14 cellular contexts compared by ENCODE assay signal in the genomic region with DNA sequence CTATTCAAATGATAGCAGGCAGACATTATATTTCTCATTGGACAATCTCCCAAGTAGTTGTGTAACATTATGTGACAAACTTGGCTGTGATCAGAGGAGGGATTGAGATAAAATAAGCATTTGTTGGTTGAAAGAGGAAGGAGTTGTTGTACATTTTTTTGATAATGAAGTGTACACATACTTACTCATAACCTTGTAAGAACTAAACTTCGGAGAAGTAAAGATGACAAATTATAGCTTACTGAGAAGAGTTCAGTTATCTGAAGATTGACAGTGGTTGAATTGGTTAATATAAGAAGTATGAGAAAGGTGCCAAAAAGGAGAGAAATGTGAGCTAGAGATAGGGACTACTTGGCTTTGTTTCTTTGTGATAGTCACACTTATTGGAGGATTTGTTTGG. TPM values are rescaled to one million over a fixed set of nuclear protein-coding genes. Genes with fewer than 3 reads are reported as not detected.
A peak's percentile ranks its signal among the peaks of the same experiment; 100 is the strongest.
DNase-seq lines count a peak whose midpoint lies in the region; ATAC-seq, FAIRE-seq and TF ChIP-seq lines count a peak whose summit lies in the region.
"Had no signal": no experiment of that assay in that cellular context is flagged by ENCODE, and none has a peak within 500 bp of the region (broad histone marks: within the 10 kb centered on the region; RNA-seq: fewer than 3 reads in every experiment).

No MANE protein-coding gene starts in this region.

- H3K27ac Mint-ChIP-seq in CD4-positive, alpha-beta memory T cell, result peak overlapping the region in 2 of 7 donors; percentile 3 to 32
- no peak overlapping the region for H3K27ac Mint-ChIP-seq in astrocyte (ENCODE audit: unreplicated experiment)
- H3K27ac Mint-ChIP-seq in memory B cell, result peak overlapping the region; percentile 42
- H3K27ac Mint-ChIP-seq: nephron had no signal

- no peaks in the 10 kb centered on the region for H3K9me3 ChIP-seq in CD4-positive, alpha-beta memory T cell (ENCODE audit: control insufficient read depth in 1 of 2, low read length in 2 of 2)
- H3K9me3 ChIP-seq in Loucy (ENCODE audit: insufficient read depth, low read depth, low read length), result no peaks in the 10 kb centered on the region
- no peaks in the 10 kb centered on the region for H3K9me3 ChIP-seq in astrocyte (ENCODE audit: insufficient read depth, low read depth, low read length)
- no peaks in the 10 kb centered on the region for H3K9me3 ChIP-seq in Peyer's patch
- H3K9me3 ChIP-seq in osteoblast (ENCODE audit: low read depth, low read length), result no peaks in the 10 kb centered on the region
- H3K9me3 ChIP-seq: testis had no signal

- H3K79me2 ChIP-seq in Loucy (ENCODE audit: insufficient read depth, low read length) (peaks cover 100% of the 10 kb centered on the region), astrocyte (ENCODE audit: insufficient read depth, low read length) (peaks cover 100% of the 10 kb centered on the region), osteoblast (ENCODE audit: insufficient read depth, low read length) (peaks cover 93% of the 10 kb centered on the region)

- H3K4me1 ChIP-seq in CD4-positive, alpha-beta memory T cell (ENCODE audit: insufficient read depth, low read length), result peaks cover 91% of the 10 kb centered on the region
- peaks cover 90% of the 10 kb centered on the region for H3K4me1 ChIP-seq in Loucy (ENCODE audit: insufficient read depth, low read length, poor library complexity, severe bottlenecking)
- H3K4me1 ChIP-seq in astrocyte (ENCODE audit: insufficient read depth, low read length), result no peaks in the 10 kb centered on the region
- H3K4me1 ChIP-seq in Peyer's patch, result no peaks in the 10 kb centered on the region
- peaks cover 6% of the 10 kb centered on the region for H3K4me1 ChIP-seq in osteoblast (ENCODE audit: insufficient read depth, low read length)
- H3K4me1 ChIP-seq: testis had no signal

- H3K27ac ChIP-seq in CD4-positive, alpha-beta memory T cell (ENCODE audit: low read depth, low read length), result no peak overlapping the region
- H3K27ac ChIP-seq in astrocyte (ENCODE audit: low read depth, low read length) (no peak overlapping the region), Peyer's patch (no peak overlapping the region), osteoblast (ENCODE audit: low read depth, low read length) (no peak overlapping the region)
- H3K27ac ChIP-seq: testis had no signal

- H3K9me2 ChIP-seq in Loucy (replicated peaks; ENCODE audit: low read depth, low read length), result no peaks in the 10 kb centered on the region

- H3K4me2 ChIP-seq in Loucy (ENCODE audit: low read depth, low read length, poor library complexity, severe bottlenecking) (peak overlapping the region; percentile 95), astrocyte (ENCODE audit: low read length) (peak overlapping the region; percentile 14), osteoblast (ENCODE audit: insufficient read depth, low read length) (no peak overlapping the region)

- no peak for TF ChIP-seq POLR2A in Peyer's patch (IDR thresholded peaks at IDR 0.05)

- peak overlapping the region in 7 of 8 donors; percentile 5 to 77 (median 49) for H3K4me3 Mint-ChIP-seq in CD4-positive, alpha-beta memory T cell
- no peak overlapping the region for H3K4me3 Mint-ChIP-seq in astrocyte (ENCODE audit: unreplicated experiment)
- H3K4me3 Mint-ChIP-seq in memory B cell, result no peak overlapping the region
- H3K4me3 Mint-ChIP-seq: nephron had no signal

- H2AFZ ChIP-seq in Loucy (ENCODE audit: low read length) (no peak overlapping the region), astrocyte (ENCODE audit: low read depth, low read length) (no peak overlapping the region), osteoblast (ENCODE audit: low read length) (no peak overlapping the region)

- POLR2A ChIA-PET in CD4-positive, alpha-beta memory T cell (lab: Charles Lee; ENCODE audit: partially characterized antibody), result interaction anchor here (1.0 to 1.3 kb wide), 3 partner anchors 14 to 34 kb away, joined by 3 read pairs; partner anchors contain the start of gene STT3B

- CTCF ChIA-PET in CD4-positive, alpha-beta memory T cell (lab: Charles Lee; ENCODE audit: partially characterized antibody), result interaction anchor here (2.2 kb wide), 1 partner anchor 102 kb away, joined by 9 read pairs; no protein-coding TSS in a partner anchor

- intact Hi-C loops in CD4-positive, alpha-beta memory T cell (cut with micrococcal nuclease), result no loop called here

- H4K20me1 ChIP-seq in Loucy (ENCODE audit: insufficient read depth, low read length, poor library complexity, severe bottlenecking) (peaks cover 100% of the 10 kb centered on the region), astrocyte (ENCODE audit: insufficient read depth, low read length) (peaks cover 89% of the 10 kb centered on the region), osteoblast (ENCODE audit: insufficient read depth, low read length) (peaks cover 75% of the 10 kb centered on the region)

- H3K36me3 ChIP-seq in CD4-positive, alpha-beta memory T cell (ENCODE audit: insufficient read depth, low read length), result no peaks in the 10 kb centered on the region
- H3K36me3 ChIP-seq in Loucy (ENCODE audit: insufficient read depth, low read length), result peaks cover 68% of the 10 kb centered on the region
- no peaks in the 10 kb centered on the region for H3K36me3 ChIP-seq in astrocyte (ENCODE audit: insufficient read depth, low read length)
- H3K36me3 ChIP-seq in Peyer's patch, result no peaks in the 10 kb centered on the region
- H3K36me3 ChIP-seq in osteoblast (ENCODE audit: insufficient read depth, low read length), result no peaks in the 10 kb centered on the region
- H3K36me3 ChIP-seq: heart left ventricle had no signal

- no peak for DNase-seq in CD4-positive, alpha-beta memory T cell
- DNase-seq in astrocyte (ENCODE audit: low read depth) (peak; percentile 50), memory B cell (ENCODE audit: low spot score in 2 of 2) (no peak), Peyer's patch (no peak), COR-L47 (lab: John Stamatoyannopoulos, UW) (no peak), osteoblast (ENCODE audit: insufficient read length, low spot score, missing footprints) (no peak)
- DNase-seq: heart left ventricle, NCI-H526, testis had no signal

- no peak overlapping the region for H3K9ac ChIP-seq in Loucy (ENCODE audit: low read depth, low read length, poor library complexity, severe bottlenecking)
- no peak overlapping the region for H3K9ac ChIP-seq in astrocyte (ENCODE audit: low read length)

- H3K4me1 Mint-ChIP-seq in CD4-positive, alpha-beta memory T cell, result peaks cover 69 to 87% (median 80%) of the 10 kb centered on the region in 4 donors
- H3K4me1 Mint-ChIP-seq in astrocyte (ENCODE audit: low read depth, unreplicated experiment) (peaks cover 18% of the 10 kb centered on the region), memory B cell (peaks cover 52% of the 10 kb centered on the region)
- H3K4me1 Mint-ChIP-seq: nephron had no signal

- ATAC-seq in memory B cell (ENCODE audit: low read depth) (no peak), HG02852 (IDR thresholded peaks at IDR 0.05; ENCODE audit: unreplicated experiment) (no peak)
- ATAC-seq: HepG2, left lobe of liver had no signal

- H3F3A ChIP-seq in Loucy (ENCODE audit: low read depth), result peaks cover 43% of the 10 kb centered on the region

- no peaks in the 10 kb centered on the region for H3K27me3 Mint-ChIP-seq in CD4-positive, alpha-beta memory T cell
- H3K27me3 Mint-ChIP-seq in astrocyte (ENCODE audit: low read depth, unreplicated experiment), result no peaks in the 10 kb centered on the region
- H3K27me3 Mint-ChIP-seq in memory B cell, result no peaks in the 10 kb centered on the region

- no peaks in the 10 kb centered on the region for H3K27me3 ChIP-seq in CD4-positive, alpha-beta memory T cell (ENCODE audit: insufficient read depth, low read length)
- H3K27me3 ChIP-seq in Loucy (ENCODE audit: insufficient read depth, low read length, poor library complexity, severe bottlenecking) (no peaks in the 10 kb centered on the region), astrocyte (ENCODE audit: insufficient read depth, low read length) (no peaks in the 10 kb centered on the region), Peyer's patch (no peaks in the 10 kb centered on the region), osteoblast (ENCODE audit: insufficient read depth, low read length) (no peaks in the 10 kb centered on the region)
- H3K27me3 ChIP-seq: heart left ventricle, testis had no signal

- TF ChIP-seq CTCF in Loucy (conservative IDR thresholded peaks at IDR 0.05; ENCODE audit: low read length) (no peak), astrocyte (IDR thresholded peaks at IDR 0.05; ENCODE audit: insufficient read depth, low read depth, low read length) (no peak), Peyer's patch (IDR thresholded peaks at IDR 0.05) (no peak), osteoblast (IDR thresholded peaks at IDR 0.05; ENCODE audit: extremely low read depth, low read depth, low read length) (no peak)

- FAIRE-seq in astrocyte (lab: Jason Lieb, UNC), result no peak
- FAIRE-seq: HepG2 had no signal

- H3K36me3 Mint-ChIP-seq in CD4-positive, alpha-beta memory T cell, result peaks cover 4 to 6% of the 10 kb centered on the region in 2 donors
- peaks cover 3% of the 10 kb centered on the region for H3K36me3 Mint-ChIP-seq in astrocyte (ENCODE audit: low read depth, unreplicated experiment)
- H3K36me3 Mint-ChIP-seq in memory B cell, result peaks cover 6% of the 10 kb centered on the region

- H3K9me3 Mint-ChIP-seq in CD4-positive, alpha-beta memory T cell, result peaks cover 0 to 13% (median 5%) of the 10 kb centered on the region in 8 donors
- H3K9me3 Mint-ChIP-seq in astrocyte (ENCODE audit: unreplicated experiment) (no peaks in the 10 kb centered on the region), memory B cell (peaks cover 7% of the 10 kb centered on the region)

- no peak overlapping the region for H3K4me3 ChIP-seq in CD4-positive, alpha-beta memory T cell (ENCODE audit: low read length in 2 of 2)
- H3K4me3 ChIP-seq in Loucy (ENCODE audit: low read length, poor library complexity, severe bottlenecking), result peak overlapping the region; percentile 69
- no peak overlapping the region for H3K4me3 ChIP-seq in astrocyte (ENCODE audit: insufficient read depth, low read depth, low read length)
- no peak overlapping the region for H3K4me3 ChIP-seq in Peyer's patch
- H3K4me3 ChIP-seq in osteoblast (ENCODE audit: insufficient read depth, low read length), result no peak overlapping the region
- H3K4me3 ChIP-seq: heart left ventricle, testis had no signal

RNA-seq across cellular contexts. Expression of gene STT3B, which starts 32.6 kb away (rescaled TPM):
- 100 to 1,000 TPM; 145 to 154 TPM for total RNA-seq in CD4-positive, alpha-beta memory T cell
- polyA plus RNA-seq in CD4-positive, alpha-beta memory T cell, result 100 to 1,000 TPM; 165 to 183 TPM
- 156 and 164 TPM in 2 replicates for total RNA-seq in astrocyte
- total RNA-seq in Peyer's patch, result 100 to 1,000 TPM in 3 of 4 donors, 10 to 100 TPM in 1; 83.9 to 179 (median 144) TPM
- 216 and 247 TPM in 2 replicates for total RNA-seq in osteoblast

Comparison
In these comparisons a context has a peak if more than half of its experiments do, and no peak if none do; other contexts are left out.
1. H3K4me3 Mint-ChIP-seq: peak in CD4-positive, alpha-beta memory T cell (7 of 8); none in astrocyte (single experiment) and memory B cell (single experiment).